8 cellular contexts compared by ENCODE assay signal in the genomic region with DNA sequence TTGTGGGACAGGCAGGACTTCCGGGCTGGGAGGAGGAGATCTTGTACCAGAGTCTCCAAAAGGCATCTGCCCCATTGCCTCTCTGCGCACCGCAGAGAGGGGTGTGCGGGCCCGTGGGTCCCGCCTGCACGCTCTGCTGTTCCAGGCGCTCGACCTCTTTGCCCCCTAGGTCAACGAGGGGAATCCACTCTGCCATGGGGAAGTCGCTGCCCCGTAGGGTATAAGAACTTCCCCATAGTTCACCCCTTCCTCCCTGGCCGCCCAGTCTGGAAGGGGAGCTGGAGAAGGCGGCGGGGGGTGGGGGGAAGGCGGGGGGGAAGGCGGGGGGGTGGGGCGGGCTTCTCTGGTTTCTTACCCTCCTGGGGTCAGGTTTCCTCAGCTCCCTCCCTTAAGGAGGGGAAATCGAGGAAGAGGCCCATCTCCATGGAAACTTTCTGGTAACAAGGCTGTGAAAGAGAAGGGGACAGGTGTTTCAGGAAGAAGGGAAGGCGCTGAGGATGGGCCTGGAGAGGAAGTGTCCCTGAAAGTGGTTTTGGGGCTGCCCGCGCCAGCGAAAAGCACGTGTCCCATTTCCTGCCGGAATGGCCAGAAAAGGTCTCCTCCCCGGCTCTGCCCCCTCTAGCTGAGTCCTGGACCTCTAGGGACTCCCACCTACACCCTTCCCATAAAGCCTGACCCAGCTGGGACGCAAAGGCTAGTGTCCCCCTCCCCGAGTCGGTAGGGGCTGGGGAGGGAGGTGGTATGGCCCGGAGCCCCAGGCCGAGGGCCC. TPM values are rescaled to one million over a fixed set of nuclear protein-coding genes. Genes with fewer than 3 reads are reported as not detected.
A peak's percentile ranks its signal among the peaks of the same experiment; 100 is the strongest.
DNase-seq lines count a peak whose midpoint lies in the region; ATAC-seq and TF ChIP-seq lines count a peak whose summit lies in the region.

No MANE protein-coding gene starts in this region.

- peak overlapping the region; percentile 49 to 64 (median 54) for H3K4me3 ChIP-seq in Peyer's patch
- H3K4me3 ChIP-seq in tibial nerve = peak overlapping the region; percentile 4 to 50 (median 38)

- H3K27me3 ChIP-seq in Peyer's patch = no peaks in the 10 kb centered on the region
- peaks cover 0 to 8% of the 10 kb centered on the region in 2 donors for H3K27me3 ChIP-seq in tibial nerve

- WGBS in tibial nerve, 2 donors = 26 to 29% methylated on average over 23 to 25 of the region's 31 CpGs

- peak overlapping the region in 1 of 4 donors; percentile 55 for H3K27ac ChIP-seq in Peyer's patch
- no peak overlapping the region for H3K27ac ChIP-seq in tibial nerve

- TF ChIP-seq POLR2A in Peyer's patch (IDR thresholded peaks at IDR 0.05) = no peak
- no peak for TF ChIP-seq POLR2A in tibial nerve (IDR thresholded peaks at IDR 0.05)

- H3K4me1 ChIP-seq in Peyer's patch (peaks cover 0 to 5% (median 0%) of the 10 kb centered on the region in 4 donors), tibial nerve (peaks cover 0 to 12% (median 0%) of the 10 kb centered on the region in 4 donors)

- TF ChIP-seq EP300 in tibial nerve (IDR thresholded peaks at IDR 0.05) = no peak

- ATAC-seq in GM18508 (IDR thresholded peaks at IDR 0.05; ENCODE audit: insufficient read depth, unreplicated experiment) (peak; percentile 15), GM21786 (IDR thresholded peaks at IDR 0.05; ENCODE audit: unreplicated experiment) (peak; percentile 42), GM19035 (IDR thresholded peaks at IDR 0.05; ENCODE audit: unreplicated experiment) (no peak), HG02623 (IDR thresholded peaks at IDR 0.05; ENCODE audit: unreplicated experiment) (no peak)

- H3K36me3 ChIP-seq in Peyer's patch = peaks cover 0 to 47% (median 0%) of the 10 kb centered on the region in 3 donors
- no peaks in the 10 kb centered on the region for H3K36me3 ChIP-seq in tibial nerve

- DNase-seq in Peyer's patch (peak in 1 of 3 donors; percentile 21), iPS-NIHi7 (ENCODE audit: extremely low spot score) (peak; percentile 23), tibial nerve (ENCODE audit: low spot score in 2 of 2) (no peak), NCI-H226 (no peak)

- TF ChIP-seq CTCF in Peyer's patch (IDR thresholded peaks at IDR 0.05) (no peak), tibial nerve (IDR thresholded peaks at IDR 0.05) (no peak)

- H3K9me3 ChIP-seq in Peyer's patch (no peaks in the 10 kb centered on the region), tibial nerve (no peaks in the 10 kb centered on the region)

RNA-seq across cellular contexts. Expression of a gene that starts 27.5 kb away (rescaled TPM):
- total RNA-seq in Peyer's patch = 100 to 1,000 TPM in 3 of 4 donors, 10 to 100 TPM in 1; 56.9 to 572 (median 406) TPM
- under 1 TPM in 2 of 4 donors, not detected in 2; 0.39 to 0.87 TPM for total RNA-seq in tibial nerve

Comparison
In these comparisons a context has a peak if more than half of its experiments do, and no peak if none do; other contexts are left out.
1. ATAC-seq: peak in GM18508 (single experiment) and GM21786 (single experiment); none in GM19035 (single experiment) and HG02623 (single experiment).
2. RNA of a gene that starts 27.5 kb away (total RNA-seq): 56.9 to 572 TPM in Peyer's patch; 0.39 to 0.87 TPM in tibial nerve; every median in the first group is over 10 times any median in the second.